ENCODE assay signal across 8 cellular contexts in the genomic region with DNA sequence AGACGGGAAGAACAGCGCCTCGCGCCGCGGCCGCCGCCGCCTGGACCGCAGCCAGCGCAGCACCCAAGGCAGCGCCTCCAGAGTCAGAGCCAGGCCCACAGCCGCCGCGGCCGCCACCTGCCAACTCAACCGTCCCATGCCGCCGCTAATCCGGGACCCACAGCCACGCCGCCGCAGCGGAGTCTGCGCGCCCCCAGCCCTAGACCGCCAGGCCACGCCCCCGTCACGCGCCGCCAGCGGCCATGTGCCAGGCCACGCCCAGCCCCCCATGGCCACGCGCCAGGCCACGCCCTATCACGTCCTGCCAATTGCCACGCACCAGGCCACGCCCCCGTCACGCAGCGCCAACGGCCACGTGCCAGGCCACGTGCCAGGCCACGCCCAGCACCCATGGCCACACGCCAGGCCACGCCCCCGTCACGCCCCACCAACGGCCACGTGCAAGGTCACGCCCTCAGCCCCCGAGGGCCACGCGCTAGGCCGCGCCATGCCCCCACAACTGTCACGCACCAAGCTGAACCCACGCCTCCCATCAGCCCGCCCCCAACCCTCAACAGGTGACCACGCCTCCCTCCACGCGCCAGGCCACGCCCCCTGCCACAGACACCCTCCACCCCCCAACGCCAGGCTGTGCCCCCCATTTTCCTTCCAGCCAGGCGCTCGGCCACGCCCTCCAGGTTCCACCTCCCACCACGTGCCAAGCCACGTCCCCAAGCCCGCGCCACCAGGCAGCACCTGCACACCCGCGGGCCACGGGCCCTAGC. TPM values are rescaled to one million over a fixed set of nuclear protein-coding genes. Genes with fewer than 3 reads are reported as not detected.
DNase-seq lines count a peak whose midpoint lies in the region; ATAC-seq lines count a peak whose summit lies in the region.

A gene with protein sequence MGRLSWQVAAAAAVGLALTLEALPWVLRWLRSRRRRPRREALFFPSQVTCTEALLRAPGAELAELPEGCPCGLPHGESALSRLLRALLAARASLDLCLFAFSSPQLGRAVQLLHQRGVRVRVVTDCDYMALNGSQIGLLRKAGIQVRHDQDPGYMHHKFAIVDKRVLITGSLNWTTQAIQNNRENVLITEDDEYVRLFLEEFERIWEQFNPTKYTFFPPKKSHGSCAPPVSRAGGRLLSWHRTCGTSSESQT (minus strand): TSS at position 185 of the 764 bp plus-strand sequence. CDS start 47 bp downstream, at position 138.

- ATAC-seq in left ventricle myocardium superior (peak; percentile 63), HG03460 (IDR thresholded peaks at IDR 0.05; ENCODE audit: unreplicated experiment) (no peak)

- H3K4me1 Mint-ChIP-seq in activated naive CD8-positive, alpha-beta T cell treated with anti-CD3 and anti-CD28 coated beads for 36 hours = peaks cover 25% of the 10 kb centered on the region

- peaks cover 29% of the 10 kb centered on the region for H3K36me3 Mint-ChIP-seq in activated naive CD8-positive, alpha-beta T cell treated with anti-CD3 and anti-CD28 coated beads for 36 hours

- no peaks in the 10 kb centered on the region for H3K9me3 Mint-ChIP-seq in activated naive CD8-positive, alpha-beta T cell treated with anti-CD3 and anti-CD28 coated beads for 36 hours

- H3K27ac Mint-ChIP-seq in activated naive CD8-positive, alpha-beta T cell treated with anti-CD3 and anti-CD28 coated beads for 36 hours = peak within 1 kb of the TSS; percentile 98

- peak; percentile 91 for DNase-seq in DMS53 (lab: John Stamatoyannopoulos, UW)
- peak; percentile 69 for DNase-seq in GOT3 (lab: John Stamatoyannopoulos, UW)
- DNase-seq in NCI-H1105 (lab: John Stamatoyannopoulos, UW) = peak; percentile 93
- peak; percentile 37 to 62 for DNase-seq in SW 1271 (lab: John Stamatoyannopoulos, UW)
- peak; percentile 93 for DNase-seq in activated naive CD8-positive, alpha-beta T cell treated with anti-CD3 and anti-CD28 coated beads for 36 hours
- peak; percentile 85 for DNase-seq in left ventricle myocardium superior
- peak; percentile 87 to 92 (median 91) for DNase-seq in stimulated activated CD4-positive, alpha-beta T cell treated with anti-CD3 and anti-CD28 coated beads, Interleukin-12 subunit alpha, Interleukin-12 subunit beta, amount 100 ng/mL, for 48 hours (ENCODE audit: low read depth in 2 of 3, low spot score in 1 of 3)

- H3K27me3 Mint-ChIP-seq in activated naive CD8-positive, alpha-beta T cell treated with anti-CD3 and anti-CD28 coated beads for 36 hours = no peaks in the 10 kb centered on the region

- intact Hi-C loops in left ventricle myocardium superior (cut with micrococcal nuclease) = no loop called here

- peak within 1 kb of the TSS; percentile 95 for H3K4me3 Mint-ChIP-seq in activated naive CD8-positive, alpha-beta T cell treated with anti-CD3 and anti-CD28 coated beads for 36 hours

RNA-seq across cellular contexts. Expression of the gene that starts here (rescaled TPM):
- total RNA-seq in activated naive CD8-positive, alpha-beta T cell treated with anti-CD3 and anti-CD28 coated beads for 36 hours = 10 to 100 TPM; 19.4 to 19.5 TPM
- 11.5 TPM for total RNA-seq in left ventricle myocardium superior
